20 cellular contexts compared by ENCODE assay signal in the genomic region with DNA sequence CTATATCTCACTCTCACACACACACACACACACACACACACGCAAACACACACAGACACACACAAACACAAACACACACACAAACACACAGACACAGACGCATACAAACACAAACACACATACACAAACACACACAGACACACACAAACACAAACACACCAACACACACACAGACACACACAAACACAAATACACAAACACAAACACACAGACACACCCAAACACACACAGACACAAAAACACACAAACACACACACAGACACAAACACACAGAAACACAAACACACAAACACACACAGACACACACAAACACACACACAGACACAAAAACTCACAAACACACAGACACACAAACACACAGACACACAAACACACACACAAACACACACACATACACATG.
A peak's percentile ranks its signal among the peaks of the same experiment; 100 is the strongest.
DNase-seq lines count a peak whose midpoint lies in the region; ATAC-seq, FAIRE-seq and TF ChIP-seq lines count a peak whose summit lies in the region.
"Had no signal": no experiment of that assay in that cellular context is flagged by ENCODE, and none has a peak within 500 bp of the region (broad histone marks: within the 10 kb centered on the region; RNA-seq: fewer than 3 reads in every experiment).

No MANE protein-coding gene starts in this region.

- POLR2A ChIA-PET in H1 (lab: Charles Lee; ENCODE audit: partially characterized antibody): no interaction called here

- H3K23me2 ChIP-seq in H1 (ENCODE audit: low read depth, low read length): peaks cover 5% of the 10 kb centered on the region

- no peaks in the 10 kb centered on the region for H3K36me3 ChIP-seq in H1 (ENCODE audit: control insufficient read depth in 2 of 4, insufficient read depth in 4 of 4, low read length in 3 of 4)
- no peaks in the 10 kb centered on the region for H3K36me3 ChIP-seq in gastroesophageal sphincter
- H3K36me3 ChIP-seq: BE2C had no signal

- WGBS in H1 (ENCODE audit: extremely low coverage in 1 of 2, insufficient coverage in 1 of 2, insufficient read length in 1 of 2, insufficient replicate concordance in 2 of 2, low coverage in 1 of 2, low lambda C conversion rate in 2 of 2, missing lambda C conversion rate in 1 of 2), 2 experiments: 71% methylated on average over 2 of the region's 2 CpGs; no CpG with 5 or more reads in 1 of the 2 experiments
- WGBS in gastroesophageal sphincter (ENCODE audit: low coverage in 1 of 2), 2 donors: 86% methylated on average over 2 of the region's 2 CpGs; no CpG with 5 or more reads in 1 of the 2 donors

- DNase-seq in D721Med (ENCODE audit: insufficient read length, low spot score) (no peak), HTR-8/SVneo (ENCODE audit: insufficient read length, low spot score) (no peak), H1 (ENCODE audit: low read depth in 1 of 2, low spot score in 2 of 2) (no peak), HFFc6 (no peak)
- DNase-seq in activated naive CD8-positive, alpha-beta T cell treated with anti-CD3 and anti-CD28 coated beads, Interleukin-2, amount 50 U/mL, for 24 hours: no peak
- DNase-seq: ACHN; BE2C; C1 segment of cervical spinal cord; CD4-positive, CD25-positive, alpha-beta regulatory T cell; CD8-positive, alpha-beta memory T cell; COR-L47; H7 had no signal

- peak overlapping the region; percentile 22; the same call in 1 of the 2 replicates for H2BK12ac ChIP-seq in H1 (ENCODE audit: low read depth, low read length)

- no peak overlapping the region for H3K23ac ChIP-seq in H1 (ENCODE audit: insufficient read length)

- no peak overlapping the region for H3K4me3 ChIP-seq in H1 (ENCODE audit: extremely low read depth in 1 of 4, insufficient read depth in 2 of 4, low read depth in 3 of 4, low read length in 4 of 4)
- H3K4me3 ChIP-seq in gastroesophageal sphincter: no peak overlapping the region
- H3K4me3 ChIP-seq: GM23338 had no signal

- H3K9me3 Mint-ChIP-seq in HFFc6: no peaks in the 10 kb centered on the region; the same call in 1 of the 2 replicates
- H3K9me3 Mint-ChIP-seq in activated naive CD8-positive, alpha-beta T cell treated with anti-CD3 and anti-CD28 coated beads, Interleukin-2, amount 50 U/mL, for 24 hours: no peaks in the 10 kb centered on the region
- H3K9me3 Mint-ChIP-seq: CD8-positive, alpha-beta memory T cell; GM23338 had no signal

- peak; percentile 51 for FAIRE-seq in D721Med (lab: Jason Lieb, UNC)
- peak; percentile 95 for FAIRE-seq in HTR-8/SVneo (lab: Jason Lieb, UNC)
- no peak for FAIRE-seq in H1 (lab: Jason Lieb, UNC)
- FAIRE-seq: G401.6, GM12892, GM18507 had no signal

- H3K27ac Mint-ChIP-seq in HFFc6: no peak overlapping the region
- no peak overlapping the region for H3K27ac Mint-ChIP-seq in activated naive CD8-positive, alpha-beta T cell treated with anti-CD3 and anti-CD28 coated beads, Interleukin-2, amount 50 U/mL, for 24 hours
- H3K27ac Mint-ChIP-seq: CD4-positive, CD25-positive, alpha-beta regulatory T cell; CD8-positive, alpha-beta memory T cell; GM23338 had no signal

- H3K9ac ChIP-seq in H1 (replicated peaks in 1 of 4; ENCODE audit: extremely low read depth in 1 of 4, low read depth in 3 of 4, low read length in 3 of 4): no peak overlapping the region
- H3K9ac ChIP-seq: KMS-11 had no signal

- no peak overlapping the region for H3K14ac ChIP-seq in H1 (ENCODE audit: insufficient read length)

- peaks cover 0 to 4% of the 10 kb centered on the region in 2 experiments for H4K20me1 ChIP-seq in H1 (replicated peaks in 1 of 2; ENCODE audit: control insufficient read depth in 1 of 2, insufficient read depth in 2 of 2, low read length in 2 of 2)

- H3K18ac ChIP-seq in H1 (ENCODE audit: extremely low read depth, low read length): no peak overlapping the region

- H3K79me2 ChIP-seq in H1 (ENCODE audit: control insufficient read depth in 1 of 2, insufficient read depth in 2 of 2, low read length in 2 of 2): no peaks in the 10 kb centered on the region

- no peak overlapping the region for H2BK20ac ChIP-seq in H1 (ENCODE audit: low read length)

- H3K4me1 ChIP-seq in H1 (replicated peaks in 1 of 4; ENCODE audit: control insufficient read depth in 3 of 4, insufficient read depth in 4 of 4, low read length in 3 of 4) (no peaks in the 10 kb centered on the region), gastroesophageal sphincter (no peaks in the 10 kb centered on the region)
- H3K4me1 ChIP-seq: BE2C had no signal

- H4K91ac ChIP-seq in H1 (replicated peaks; ENCODE audit: insufficient read length, low read length): no peak overlapping the region

- no peaks in the 10 kb centered on the region for H3K4me1 Mint-ChIP-seq in HFFc6 (ENCODE audit: low read depth)
- H3K4me1 Mint-ChIP-seq in activated naive CD8-positive, alpha-beta T cell treated with anti-CD3 and anti-CD28 coated beads, Interleukin-2, amount 50 U/mL, for 24 hours: no peaks in the 10 kb centered on the region
- H3K4me1 Mint-ChIP-seq: CD8-positive, alpha-beta memory T cell had no signal

- H3K79me1 ChIP-seq in H1 (ENCODE audit: low read depth, low read length): no peaks in the 10 kb centered on the region

- no peaks in the 10 kb centered on the region for H3K27me3 ChIP-seq in H1 (replicated peaks in 1 of 4; ENCODE audit: control insufficient read depth in 3 of 4, extremely low read depth in 1 of 4, insufficient read depth in 3 of 4, low read length in 3 of 4)
- H3K27me3 ChIP-seq in gastroesophageal sphincter: peaks cover 14% of the 10 kb centered on the region
- H3K27me3 ChIP-seq: BE2C had no signal

- no peak overlapping the region for H4K8ac ChIP-seq in H1 (ENCODE audit: extremely low read depth, insufficient read depth, low read length)

- H2BK5ac ChIP-seq in H1 (ENCODE audit: low read depth, low read length): no peak overlapping the region

- no peak for TF ChIP-seq RAD21 in H1 (IDR thresholded peaks at IDR 0.05 in 1 of 2, conservative IDR thresholded peaks at IDR 0.05 in 1 of 2; ENCODE audit: low read depth in 2 of 2, low read length in 2 of 2)

- CTCF ChIA-PET in H1 (lab: Charles Lee; ENCODE audit: partially characterized antibody): interaction anchor here (0.9 kb wide), 1 partner anchor 18 kb away, joined by 3 read pairs; no protein-coding TSS in a partner anchor

- no peak overlapping the region for H3K27ac ChIP-seq in H1 (ENCODE audit: low read depth, low read length)
- H3K27ac ChIP-seq in gastroesophageal sphincter: no peak overlapping the region
- H3K27ac ChIP-seq: HL-60, KMS-11 had no signal

- H4K5ac ChIP-seq in H1 (ENCODE audit: insufficient read length, low read depth, low read length): no peak overlapping the region

- H3K27me3 Mint-ChIP-seq in HFFc6 (ENCODE audit: insufficient read depth): no peaks in the 10 kb centered on the region; the same call in 1 of the 2 replicates
- H3K27me3 Mint-ChIP-seq in activated naive CD8-positive, alpha-beta T cell treated with anti-CD3 and anti-CD28 coated beads, Interleukin-2, amount 50 U/mL, for 24 hours: peaks cover 4% of the 10 kb centered on the region
- H3K27me3 Mint-ChIP-seq: CD4-positive, CD25-positive, alpha-beta regulatory T cell had no signal

- no peak overlapping the region; the same call in 1 of the 2 replicates for H2AK5ac ChIP-seq in H1 (ENCODE audit: low read depth, low read length)

- H2BK15ac ChIP-seq in H1 (ENCODE audit: low read length): no peak overlapping the region

- TF ChIP-seq EP300 in H1 (IDR thresholded peaks at IDR 0.05; ENCODE audit: borderline replicate concordance in 1 of 2, low read depth in 2 of 2, low read length in 2 of 2) (no peak), gastroesophageal sphincter (IDR thresholded peaks at IDR 0.05) (no peak)

- no peak overlapping the region for H3K4me2 ChIP-seq in H1 (ENCODE audit: insufficient read depth in 1 of 2, low read depth in 2 of 2, low read length in 2 of 2)
- H3K4me2 ChIP-seq: GM23338, KMS-11 had no signal

- ATAC-seq in activated naive CD8-positive, alpha-beta T cell treated with anti-CD3 and anti-CD28 coated beads, Interleukin-2, amount 50 U/mL, for 24 hours: no peak
- no peak for ATAC-seq in gastroesophageal sphincter
- ATAC-seq: GM23338, HCT116 had no signal

- no peak overlapping the region for H3K4ac ChIP-seq in H1 (replicated peaks; ENCODE audit: insufficient read length, low read depth, low read length)

- no peak overlapping the region for H2AFZ ChIP-seq in H1 (ENCODE audit: low read length)
- H2AFZ ChIP-seq: GM23338 had no signal

- H2BK120ac ChIP-seq in H1 (replicated peaks; ENCODE audit: low read depth, low read length): no peak overlapping the region

- TF ChIP-seq CTCF in D721Med (IDR thresholded peaks at IDR 0.05; ENCODE audit: insufficient read depth, missing control alignments) (no peak), H1 (IDR thresholded peaks at IDR 0.05; ENCODE audit: control extremely low read depth in 1 of 3, insufficient read depth in 1 of 3, low read depth in 1 of 3, low read length in 3 of 3) (no peak), HFFc6 (IDR thresholded peaks at IDR 0.05) (no peak), gastroesophageal sphincter (IDR thresholded peaks at IDR 0.05) (no peak)

- TF ChIP-seq POLR2A in H1 (IDR thresholded peaks at IDR 0.05; ENCODE audit: control extremely low read depth in 1 of 2, low read depth in 2 of 2, low read length in 2 of 2) (no peak), gastroesophageal sphincter (IDR thresholded peaks at IDR 0.05) (no peak)

- H3K4me3 Mint-ChIP-seq in HFFc6: no peak overlapping the region
- no peak overlapping the region for H3K4me3 Mint-ChIP-seq in activated naive CD8-positive, alpha-beta T cell treated with anti-CD3 and anti-CD28 coated beads, Interleukin-2, amount 50 U/mL, for 24 hours
- H3K4me3 Mint-ChIP-seq: CD4-positive, CD25-positive, alpha-beta regulatory T cell; CD8-positive, alpha-beta memory T cell; GM23338 had no signal

- H3K56ac ChIP-seq in H1 (replicated peaks; ENCODE audit: insufficient read length, low read depth, low read length): peak overlapping the region; percentile 88

- no peaks in the 10 kb centered on the region for H3K9me3 ChIP-seq in H1 (ENCODE audit: insufficient read depth in 2 of 2, low read depth in 1 of 2, low read length in 1 of 2)
- no peaks in the 10 kb centered on the region for H3K9me3 ChIP-seq in gastroesophageal sphincter
- H3K9me3 ChIP-seq: BE2C had no signal

- no peaks in the 10 kb centered on the region for H3K36me3 Mint-ChIP-seq in HFFc6 (ENCODE audit: low read depth)
- peaks cover 2% of the 10 kb centered on the region for H3K36me3 Mint-ChIP-seq in activated naive CD8-positive, alpha-beta T cell treated with anti-CD3 and anti-CD28 coated beads, Interleukin-2, amount 50 U/mL, for 24 hours (ENCODE audit: low read depth)
- H3K36me3 Mint-ChIP-seq: CD4-positive, CD25-positive, alpha-beta regulatory T cell; CD8-positive, alpha-beta memory T cell had no signal

TF ChIP-seq in H1, 55 proteins besides CTCF, POLR2A, EP300 and RAD21:
- TF ChIP-seq HDAC6 (IDR thresholded peaks at IDR 0.05; ENCODE audit: low read depth, low read length): peak; percentile 8
- TF ChIP-seq SRF (IDR thresholded peaks at IDR 0.05; ENCODE audit: low read depth, low read length): no peak
- TF ChIP-seq KDM5A (IDR thresholded peaks at IDR 0.05; ENCODE audit: low read length): no peak
- no peak for TF ChIP-seq CREB1 (IDR thresholded peaks at IDR 0.05)
